ENCODE assay signal across 19 cellular contexts in genomic region chr3:180932819-180933218, GRCh38.
"Had no signal": no experiment of that assay in that cellular context is flagged by ENCODE, and none has a peak within 500 bp of the region (broad histone marks: within the 10 kb centered on the region; RNA-seq: fewer than 3 reads in every experiment).

No MANE protein-coding gene starts in this region.

- H3K9me3 Mint-ChIP-seq: activated B cell treated with CpG ODN at 0.5 μM for 24 hours; central memory CD8-positive, alpha-beta T cell; neural crest cell; stimulated activated naive CD8-positive, alpha-beta T cell treated with anti-CD3 and anti-CD28 coated beads, Interleukin-15, amount 100 ng/mL, for 72 hours had no signal

- H3K4me3 Mint-ChIP-seq: activated B cell treated with CpG ODN at 0.5 μM for 24 hours; activated CD4-positive, alpha-beta T cell treated with anti-CD3 and anti-CD28 coated beads for 36 hours; activated naive CD8-positive, alpha-beta T cell; central memory CD8-positive, alpha-beta T cell; neural crest cell; stimulated activated naive CD8-positive, alpha-beta T cell treated with anti-CD3 and anti-CD28 coated beads, Interleukin-15, amount 100 ng/mL, for 72 hours had no signal

- H3K27me3 ChIP-seq: adrenal gland, ascending aorta, tibial artery had no signal

- H3K27me3 Mint-ChIP-seq: activated B cell treated with CpG ODN at 0.5 μM for 24 hours; activated CD4-positive, alpha-beta T cell treated with anti-CD3 and anti-CD28 coated beads for 36 hours; activated naive CD8-positive, alpha-beta T cell; central memory CD8-positive, alpha-beta T cell; stimulated activated naive CD8-positive, alpha-beta T cell treated with anti-CD3 and anti-CD28 coated beads, Interleukin-15, amount 100 ng/mL, for 72 hours had no signal

- H3K9me3 ChIP-seq: adrenal gland, tibial artery had no signal

- H3K27ac Mint-ChIP-seq: activated B cell treated with CpG ODN at 0.5 μM for 24 hours; activated CD4-positive, alpha-beta T cell treated with anti-CD3 and anti-CD28 coated beads for 36 hours had no signal

- H3K4me3 ChIP-seq: adrenal gland, ascending aorta, tibial artery had no signal

- ATAC-seq: activated CD4-positive, alpha-beta T cell treated with anti-CD3 and anti-CD28 coated beads for 36 hours; left ventricle myocardium superior; stimulated activated naive CD8-positive, alpha-beta T cell treated with anti-CD3 and anti-CD28 coated beads, Interleukin-15, amount 100 ng/mL, for 72 hours had no signal

- DNase-seq: activated B cell treated with CpG ODN at 0.5 μM for 24 hours; activated CD4-positive, alpha-beta T cell treated with anti-CD3 and anti-CD28 coated beads for 36 hours; activated CD4-positive, alpha-beta T cell treated with anti-CD3 and anti-CD28 coated beads, Interleukin-2, amount 50 U/mL, for 48 hours; activated gamma-delta T cell treated with Interleukin-2 at 50 U/mL for 16 hours; adrenal gland; effector memory CD4-positive, alpha-beta T cell; hypothalamus; left ventricle myocardium superior; mammary epithelial cell; midbrain; posterior cingulate gyrus; stimulated activated CD4-positive, alpha-beta T cell treated with anti-CD3 and anti-CD28 coated beads, Interleukin-1b, Interleukin-23, amount 100 ng/mL, for 48 hours; stimulated activated naive CD8-positive, alpha-beta T cell treated with anti-CD3 and anti-CD28 coated beads, Interleukin-15, amount 100 ng/mL, for 72 hours; T1000; tibial artery had no signal

- H3K27ac ChIP-seq: adrenal gland, ascending aorta, tibial artery had no signal
